7 cellular contexts compared by ENCODE assay signal in genomic region chr6:6686748-6687601, GRCh38.
A peak's percentile ranks its signal among the peaks of the same experiment; 100 is the strongest.
DNase-seq lines count a peak whose midpoint lies in the region; ATAC-seq and TF ChIP-seq lines count a peak whose summit lies in the region.

No MANE protein-coding gene starts in this region.

- H3K4me3 ChIP-seq in SJSA1 = no peak overlapping the region
- H3K4me3 ChIP-seq in endodermal cell (ENCODE audit: low read length) = peak overlapping the region; percentile 79

- H3K9me3 ChIP-seq in SJSA1 (replicated peaks) = no peaks in the 10 kb centered on the region
- H3K9me3 ChIP-seq in endodermal cell (ENCODE audit: control insufficient read depth, low read length) = peaks cover 21% of the 10 kb centered on the region

- H3K4me1 ChIP-seq in SJSA1 (replicated peaks) (peaks cover 27% of the 10 kb centered on the region), endodermal cell (ENCODE audit: control insufficient read depth, insufficient read depth, low read length) (peaks cover 13% of the 10 kb centered on the region)

- peaks cover 55% of the 10 kb centered on the region for H3K27me3 Mint-ChIP-seq in endodermal cell (ENCODE audit: insufficient read depth)

- H3K4me3 Mint-ChIP-seq in endodermal cell = peak overlapping the region; percentile 58

- DNase-seq in NCI-H128 (lab: John Stamatoyannopoulos, UW; ENCODE audit: unreplicated experiment) = peak; percentile 87
- DNase-seq in SJSA1 (ENCODE audit: low read depth in 1 of 2, low spot score in 2 of 2) = peak; percentile 19 to 64
- peak; percentile 99 for DNase-seq in endodermal cell
- peak; percentile 94 for DNase-seq in mesenteric fat pad (ENCODE audit: low spot score)
- DNase-seq in SKM-1 (lab: John Stamatoyannopoulos, UW; ENCODE audit: unreplicated experiment) = no peak

- H3K36me3 ChIP-seq in SJSA1 = no peaks in the 10 kb centered on the region
- H3K36me3 ChIP-seq in endodermal cell (ENCODE audit: control insufficient read depth, insufficient read depth, low read length) = no peaks in the 10 kb centered on the region

- H3K9me3 Mint-ChIP-seq in endodermal cell = peaks cover 13% of the 10 kb centered on the region

- peaks cover 30% of the 10 kb centered on the region for H3K4me1 Mint-ChIP-seq in endodermal cell

- H3K27ac ChIP-seq in SJSA1 (no peak overlapping the region), endodermal cell (ENCODE audit: low read depth, low read length) (no peak overlapping the region)

- ATAC-seq in GM21576 (IDR thresholded peaks at IDR 0.05; ENCODE audit: unreplicated experiment) (peak; percentile 40), HG02885 (IDR thresholded peaks at IDR 0.05; ENCODE audit: poor library complexity, unreplicated experiment) (no peak)

- H3K27me3 ChIP-seq in SJSA1 (replicated peaks) = no peaks in the 10 kb centered on the region
- H3K27me3 ChIP-seq in endodermal cell (ENCODE audit: control insufficient read depth, insufficient read depth, low read length, poor library complexity, severe bottlenecking) = peaks cover 41% of the 10 kb centered on the region

- H3K36me3 Mint-ChIP-seq in endodermal cell (ENCODE audit: low read depth) = no peaks in the 10 kb centered on the region

- TF ChIP-seq CTCF in endodermal cell (conservative IDR thresholded peaks at IDR 0.05) = peak; percentile 11

- H3K27ac Mint-ChIP-seq in endodermal cell = peak overlapping the region; percentile 92

- H3K9ac ChIP-seq in endodermal cell (ENCODE audit: extremely low read depth, low read length, poor library complexity, severe bottlenecking) = peak overlapping the region; percentile 16

- 16 to 43% methylated on average over 7 to 26 of the region's 26 CpGs for WGBS in endodermal cell (ENCODE audit: insufficient coverage in 1 of 2, insufficient read length in 1 of 2), 2 experiments
